Comparison of ENCODE assay signal across 8 cellular contexts in the genomic region with DNA sequence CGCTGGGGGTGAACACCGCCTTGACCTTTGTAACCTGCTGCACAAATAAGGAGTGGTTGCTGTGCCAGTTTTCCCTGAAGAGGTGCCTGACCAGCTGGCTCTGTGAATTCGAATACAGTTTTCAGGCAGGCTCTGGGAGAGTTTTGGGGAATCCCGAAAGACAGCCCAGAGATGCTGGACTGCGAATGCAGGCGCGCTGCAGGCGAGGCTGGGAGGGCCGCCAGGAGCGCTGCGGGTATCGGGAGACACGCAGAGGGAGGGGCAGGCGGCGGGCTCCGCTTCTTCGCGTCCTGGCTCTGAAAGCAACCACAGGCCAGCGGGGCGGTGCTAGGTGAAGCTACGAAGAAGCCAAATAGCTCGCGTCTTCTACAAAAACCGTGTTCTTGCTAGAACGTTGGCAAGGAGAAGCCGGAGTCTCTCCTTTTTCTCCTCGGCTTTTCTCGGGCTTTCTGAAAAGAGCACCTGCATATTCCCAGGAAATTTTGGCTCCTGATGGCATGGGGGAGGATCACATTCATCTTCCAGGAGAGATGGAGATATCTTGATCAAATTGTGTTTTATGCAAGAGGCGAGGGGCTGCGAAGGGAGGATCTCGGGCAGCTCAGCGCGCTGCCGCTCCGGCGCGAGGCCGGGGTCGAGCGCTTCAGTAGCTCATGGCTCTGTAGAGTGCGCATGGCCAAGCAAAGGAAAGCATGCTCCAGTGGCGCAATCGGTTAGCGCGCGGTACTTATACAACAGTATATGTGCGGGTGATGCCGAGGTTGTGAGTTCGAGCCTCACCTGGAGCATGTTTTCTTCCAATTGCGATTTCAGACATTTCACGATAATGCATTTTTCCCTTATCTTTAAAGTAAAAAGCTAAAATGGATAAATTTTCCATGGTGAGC.
DNase-seq lines count a peak whose midpoint lies in the region; ATAC-seq lines count a peak whose summit lies in the region.

No MANE protein-coding gene starts in this region.

- peaks cover 8% of the 10 kb centered on the region for H3K27me3 ChIP-seq in neuron (ENCODE audit: insufficient read depth, low read length)

- peaks cover 5% of the 10 kb centered on the region for H3K4me1 ChIP-seq in neuron (ENCODE audit: insufficient read depth, low read length)

- peak overlapping the region; percentile 68 for H3K4me3 ChIP-seq in neuron (ENCODE audit: low read length)

- H3K9me3 ChIP-seq in neuron (ENCODE audit: low read length) = no peaks in the 10 kb centered on the region

- H3K36me3 ChIP-seq in neuron (ENCODE audit: insufficient read depth, low read length) = no peaks in the 10 kb centered on the region

- no peaks in the 10 kb centered on the region for H3K36me3 Mint-ChIP-seq in T-helper 1 cell treated with Interleukin-12 subunit alpha and Interleukin-12 subunit beta and Interleukin-4 antibody, amounts not matched to agents 30 μg/mL and 1 μg/mL, for 36 hours (ENCODE audit: low read depth)
- H3K36me3 Mint-ChIP-seq in immature natural killer cell = no peaks in the 10 kb centered on the region

- peak overlapping the region; percentile 75 for H3K4me3 Mint-ChIP-seq in T-helper 1 cell treated with Interleukin-12 subunit alpha and Interleukin-12 subunit beta and Interleukin-4 antibody, amounts not matched to agents 30 μg/mL and 1 μg/mL, for 36 hours
- peak overlapping the region in 2 of 5 donors; percentile 10 to 11 for H3K4me3 Mint-ChIP-seq in immature natural killer cell

- peaks cover 46% of the 10 kb centered on the region for H3K27me3 Mint-ChIP-seq in T-helper 1 cell treated with Interleukin-12 subunit alpha and Interleukin-12 subunit beta and Interleukin-4 antibody, amounts not matched to agents 30 μg/mL and 1 μg/mL, for 36 hours (ENCODE audit: low read depth)
- peaks cover 11 to 23% (median 18%) of the 10 kb centered on the region in 3 donors for H3K27me3 Mint-ChIP-seq in immature natural killer cell (ENCODE audit: low read depth in 3 of 3)

- in situ Hi-C loops in Caki2 (cut with HindIII; ENCODE audit: low pct_unique_long_range_greater_than_20kb, low sequenced_read_pairs) = no loop called here

- peaks cover 6% of the 10 kb centered on the region for H3K4me1 Mint-ChIP-seq in T-helper 1 cell treated with Interleukin-12 subunit alpha and Interleukin-12 subunit beta and Interleukin-4 antibody, amounts not matched to agents 30 μg/mL and 1 μg/mL, for 36 hours (ENCODE audit: low read depth)
- peaks cover 0 to 2% of the 10 kb centered on the region in 2 donors for H3K4me1 Mint-ChIP-seq in immature natural killer cell

- H3K9me3 Mint-ChIP-seq in T-helper 1 cell treated with Interleukin-12 subunit alpha and Interleukin-12 subunit beta and Interleukin-4 antibody, amounts not matched to agents 30 μg/mL and 1 μg/mL, for 36 hours = peaks cover 8% of the 10 kb centered on the region
- peaks cover 0 to 7% (median 0%) of the 10 kb centered on the region in 6 donors for H3K9me3 Mint-ChIP-seq in immature natural killer cell

- peak; percentile 82 for ATAC-seq in HG02885 (IDR thresholded peaks at IDR 0.05; ENCODE audit: poor library complexity, unreplicated experiment)

- peak overlapping the region; percentile 26 for H3K27ac Mint-ChIP-seq in T-helper 1 cell treated with Interleukin-12 subunit alpha and Interleukin-12 subunit beta and Interleukin-4 antibody, amounts not matched to agents 30 μg/mL and 1 μg/mL, for 36 hours
- H3K27ac Mint-ChIP-seq in immature natural killer cell = no peak overlapping the region

- H2AFZ ChIP-seq in neuron (ENCODE audit: low read depth, low read length) = peak overlapping the region; percentile 86

- DNase-seq in Caki2 (ENCODE audit: low read depth) (peak; percentile 30), ecto neural progenitor cell (ENCODE audit: low spot score) (peak; percentile 89), immature natural killer cell (no peak), NCI-H187 treated with DMSO at 0.1 percent for 48 hours (lab: John Stamatoyannopoulos, UW) (no peak), COLO668 (lab: John Stamatoyannopoulos, UW; ENCODE audit: unreplicated experiment) (no peak)

Comparison
In these comparisons a context has a peak if more than half of its experiments do, and no peak if none do; other contexts are left out.
1. DNase-seq: peak in Caki2 (single experiment) and ecto neural progenitor cell (single experiment); none in immature natural killer cell (0 of 3), NCI-H187 treated with DMSO at 0.1 percent for 48 hours (single experiment) and COLO668 (single experiment).